Comparison of ENCODE assay signal across 10 cellular contexts in the genomic region with DNA sequence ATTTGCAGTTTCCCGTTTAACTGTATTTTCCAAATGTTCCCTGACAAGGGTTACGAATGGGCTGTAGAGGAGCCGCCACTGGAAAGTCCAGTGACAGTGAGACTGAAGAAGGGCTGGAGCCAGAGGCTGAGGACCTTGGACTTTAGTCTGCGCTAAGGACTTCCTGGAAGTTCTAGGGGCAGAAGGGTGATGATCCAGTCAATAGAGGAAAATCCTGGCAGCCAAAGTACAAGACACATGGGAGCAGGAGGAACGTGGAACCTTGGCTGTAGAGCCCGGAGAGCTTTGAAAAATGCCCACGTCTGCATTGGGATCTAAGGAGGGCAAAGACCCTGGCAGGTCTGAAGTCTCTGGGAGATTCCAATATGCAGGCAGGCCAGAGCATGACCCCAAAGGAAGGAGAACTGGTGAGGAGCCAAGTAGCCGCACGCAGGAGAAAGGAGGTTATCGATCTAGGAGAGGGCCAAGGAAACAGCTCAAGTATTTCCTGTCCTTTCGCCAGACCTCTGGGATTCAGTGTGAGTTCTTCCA. TPM values are rescaled to one million over a fixed set of nuclear protein-coding genes. Genes with fewer than 3 reads are reported as not detected.
DNase-seq lines count a peak whose midpoint lies in the region; ATAC-seq, FAIRE-seq and TF ChIP-seq lines count a peak whose summit lies in the region.
"Had no signal": no experiment of that assay in that cellular context is flagged by ENCODE, and none has a peak within 500 bp of the region (broad histone marks: within the 10 kb centered on the region; RNA-seq: fewer than 3 reads in every experiment).

No MANE protein-coding gene starts in this region.

- FAIRE-seq in astrocyte (lab: Jason Lieb, UNC) (no peak), GM12891 (lab: Jason Lieb, UNC) (no peak)

- in situ Hi-C loops in transverse colon (cut with MboI; ENCODE audit: low pct_ligation_motif_present in 1 of 4, low pct_unique_long_range_greater_than_20kb in 1 of 4, low sequenced_read_pairs in 3 of 4): no loop called here

- no peak for ATAC-seq in GM18520 (IDR thresholded peaks at IDR 0.05; ENCODE audit: unreplicated experiment)

- H3K9me3 Mint-ChIP-seq in activated naive CD4-positive, alpha-beta T cell treated with anti-CD3 and anti-CD28 coated beads, Interleukin-2, amount 10 ng/mL, durations not matched to agents 7 days and 5 days: peaks cover 4% of the 10 kb centered on the region
- H3K9me3 Mint-ChIP-seq in astrocyte (ENCODE audit: unreplicated experiment): no peaks in the 10 kb centered on the region

- TF ChIP-seq CTCF in astrocyte (IDR thresholded peaks at IDR 0.05; ENCODE audit: insufficient read depth, low read depth, low read length) (no peak), liver (IDR thresholded peaks at IDR 0.05; ENCODE audit: low read depth, low read length, missing input control) (no peak), transverse colon (IDR thresholded peaks at IDR 0.05) (no peak)

- H3K36me3 Mint-ChIP-seq in activated naive CD4-positive, alpha-beta T cell treated with anti-CD3 and anti-CD28 coated beads, Interleukin-2, amount 10 ng/mL, durations not matched to agents 7 days and 5 days: peaks cover 71% of the 10 kb centered on the region
- H3K36me3 Mint-ChIP-seq in astrocyte (ENCODE audit: low read depth, unreplicated experiment): peaks cover 2% of the 10 kb centered on the region

- intact Hi-C loops in transverse colon (cut with DNase I; ENCODE audit: low total_unique reads): no loop called here

- H3K4me3 ChIP-seq in astrocyte (ENCODE audit: insufficient read depth, low read depth, low read length) (no peak overlapping the region), liver (ENCODE audit: low read depth in 1 of 3, low read length in 3 of 3) (no peak overlapping the region), transverse colon (no peak overlapping the region)
- H3K4me3 ChIP-seq: SJCRH30 had no signal

- H3K9me3 ChIP-seq in astrocyte (ENCODE audit: insufficient read depth, low read depth, low read length) (no peaks in the 10 kb centered on the region), liver (ENCODE audit: control insufficient read depth in 4 of 4, low read length in 3 of 4) (no peaks in the 10 kb centered on the region), transverse colon (no peaks in the 10 kb centered on the region)
- H3K9me3 ChIP-seq: SJCRH30 had no signal

- peak in 1 of 2 donors; percentile 59 for TF ChIP-seq RAD21 in liver (IDR thresholded peaks at IDR 0.05)

- TF ChIP-seq POLR2A in transverse colon (IDR thresholded peaks at IDR 0.05) (no peak), GM12891 (IDR thresholded peaks at IDR 0.05; ENCODE audit: low read depth, low read length) (no peak)

- H3K4me1 ChIP-seq in astrocyte (ENCODE audit: insufficient read depth, low read length) (peaks cover 63% of the 10 kb centered on the region), liver (ENCODE audit: control insufficient read depth in 4 of 4, insufficient read depth in 4 of 4, low read length in 3 of 4) (peaks cover 5 to 34% (median 15%) of the 10 kb centered on the region in 4 donors), transverse colon (peaks cover 27 to 85% (median 34%) of the 10 kb centered on the region in 4 donors)
- H3K4me1 ChIP-seq: SJCRH30 had no signal

- H4K20me1 ChIP-seq in astrocyte (ENCODE audit: insufficient read depth, low read length): no peaks in the 10 kb centered on the region

- WGBS in liver: 30% methylated on average over 11 of the region's 11 CpGs
- 70 to 77% methylated on average over 6 to 11 of the region's 11 CpGs for WGBS in transverse colon (ENCODE audit: low coverage in 1 of 2), 2 donors

- no peak overlapping the region for H2AFZ ChIP-seq in astrocyte (ENCODE audit: low read depth, low read length)

- no peak overlapping the region for H3K4me3 Mint-ChIP-seq in activated naive CD4-positive, alpha-beta T cell treated with anti-CD3 and anti-CD28 coated beads, Interleukin-2, amount 10 ng/mL, durations not matched to agents 7 days and 5 days
- no peak overlapping the region for H3K4me3 Mint-ChIP-seq in astrocyte (ENCODE audit: unreplicated experiment)

- H3K4me1 Mint-ChIP-seq in activated naive CD4-positive, alpha-beta T cell treated with anti-CD3 and anti-CD28 coated beads, Interleukin-2, amount 10 ng/mL, durations not matched to agents 7 days and 5 days: peaks cover 99% of the 10 kb centered on the region
- peaks cover 58% of the 10 kb centered on the region for H3K4me1 Mint-ChIP-seq in astrocyte (ENCODE audit: low read depth, unreplicated experiment)

- H3K9ac ChIP-seq in astrocyte (ENCODE audit: low read length) (peak overlapping the region; percentile 48), liver (ENCODE audit: low read depth in 1 of 2, low read length in 2 of 2) (no peak overlapping the region)

- CTCF ChIA-PET in activated naive CD4-positive, alpha-beta T cell treated with anti-CD3 and anti-CD28 coated beads, Interleukin-2, amount 10 ng/mL, durations not matched to agents 7 days and 5 days (lab: Charles Lee): interaction anchor here (0.7 to 1.5 kb wide), 3 partner anchors 28 to 35 kb away, joined by 3 read pairs; no protein-coding TSS in a partner anchor

- no peak for DNase-seq in activated naive CD4-positive, alpha-beta T cell treated with anti-CD3 and anti-CD28 coated beads, Interleukin-2, amount 10 ng/mL, durations not matched to agents 7 days and 5 days
- no peak for DNase-seq in activated naive CD4-positive, alpha-beta T cell treated with anti-CD3 and anti-CD28 coated beads, Interleukin-2, amount 50 U/mL, for 16 hours
- DNase-seq in astrocyte (ENCODE audit: low read depth) (no peak), transverse colon (no peak), GM12891 (ENCODE audit: insufficient read length, low spot score) (no peak), NCI-H146 (lab: John Stamatoyannopoulos, UW) (no peak)
- DNase-seq: KG1, SJCRH30 had no signal

- H3K79me2 ChIP-seq in astrocyte (ENCODE audit: insufficient read depth, low read length): no peaks in the 10 kb centered on the region

- no peak for TF ChIP-seq EP300 in transverse colon (IDR thresholded peaks at IDR 0.05; ENCODE audit: low read depth)

- H3K4me2 ChIP-seq in astrocyte (ENCODE audit: low read length): peak overlapping the region; percentile 81

- no peaks in the 10 kb centered on the region for H3K27me3 ChIP-seq in astrocyte (ENCODE audit: insufficient read depth, low read length)
- H3K27me3 ChIP-seq in liver (ENCODE audit: control insufficient read depth in 4 of 4, insufficient read depth in 4 of 4, low read length in 3 of 4): no peaks in the 10 kb centered on the region
- H3K27me3 ChIP-seq in transverse colon: no peaks in the 10 kb centered on the region
- H3K27me3 ChIP-seq: SJCRH30 had no signal

- H3K36me3 ChIP-seq in astrocyte (ENCODE audit: insufficient read depth, low read length) (no peaks in the 10 kb centered on the region), liver (ENCODE audit: control insufficient read depth in 4 of 4, insufficient read depth in 3 of 4, low read depth in 1 of 4, low read length in 3 of 4) (no peaks in the 10 kb centered on the region), transverse colon (no peaks in the 10 kb centered on the region)
- H3K36me3 ChIP-seq: SJCRH30 had no signal

- H3K27ac Mint-ChIP-seq in activated naive CD4-positive, alpha-beta T cell treated with anti-CD3 and anti-CD28 coated beads, Interleukin-2, amount 10 ng/mL, durations not matched to agents 7 days and 5 days: peak overlapping the region; percentile 100
- peak overlapping the region; percentile 97 for H3K27ac Mint-ChIP-seq in astrocyte (ENCODE audit: unreplicated experiment)

- H3K27ac ChIP-seq in astrocyte (ENCODE audit: low read depth, low read length): peak overlapping the region; percentile 95
- peak overlapping the region; percentile 70 to 72 for H3K27ac ChIP-seq in liver (ENCODE audit: low read depth in 1 of 2, low read length in 2 of 2)
- peak overlapping the region; percentile 47 to 81 (median 79) for H3K27ac ChIP-seq in transverse colon
- H3K27ac ChIP-seq: SJCRH30 had no signal

- H3K27me3 Mint-ChIP-seq in activated naive CD4-positive, alpha-beta T cell treated with anti-CD3 and anti-CD28 coated beads, Interleukin-2, amount 10 ng/mL, durations not matched to agents 7 days and 5 days: no peaks in the 10 kb centered on the region
- H3K27me3 Mint-ChIP-seq in astrocyte (ENCODE audit: low read depth, unreplicated experiment): no peaks in the 10 kb centered on the region

TF ChIP-seq in liver, 16 proteins besides CTCF, POLR2A, EP300 and RAD21 (continues in another document):
- TF ChIP-seq YY1 (IDR thresholded peaks at IDR 0.05): peak; percentile 50
- no peak for TF ChIP-seq FOXA1 (IDR thresholded peaks at IDR 0.05)
- TF ChIP-seq, protein P1, sequence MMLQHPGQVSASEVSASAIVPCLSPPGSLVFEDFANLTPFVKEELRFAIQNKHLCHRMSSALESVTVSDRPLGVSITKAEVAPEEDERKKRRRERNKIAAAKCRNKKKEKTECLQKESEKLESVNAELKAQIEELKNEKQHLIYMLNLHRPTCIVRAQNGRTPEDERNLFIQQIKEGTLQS (IDR thresholded peaks at IDR 0.05): peak; percentile 49

TF ChIP-seq in GM12891, 5 proteins besides CTCF, POLR2A, EP300 and RAD21:
- TF ChIP-seq TAF1 (IDR thresholded peaks at IDR 0.05; ENCODE audit: low read depth, low read length) (no peak), PAX5 (IDR thresholded peaks at IDR 0.05; ENCODE audit: insufficient read depth, low read length, severe bottlenecking) (no peak), POLR2AphosphoS5 (IDR thresholded peaks at IDR 0.05; ENCODE audit: low read depth, low read length) (no peak)

RNA-seq across cellular contexts. Expression of a gene that starts 28.5 kb away (rescaled TPM):
- total RNA-seq in astrocyte (10.8 and 11.4 TPM in 2 replicates), liver (10 to 100 TPM; 21.3 to 23.3 TPM), transverse colon (10 to 100 TPM; 12.7 to 53.4 (median 41.0) TPM)
- polyA plus RNA-seq in liver: 10 to 100 TPM in 1 of 2 donors, 1 to 10 TPM in 1; 9.7 to 14.1 TPM
- 16.8 TPM for polyA plus RNA-seq in GM12891 (2012; ENCODE audit: low read depth, missing spikeins)
